ENCODE assay signal across 18 cellular contexts in genomic region chr10:91300011-91300575, GRCh38.
DNase-seq lines count a peak whose midpoint lies in the region; ATAC-seq and TF ChIP-seq lines count a peak whose summit lies in the region.
"Had no signal": no experiment of that assay in that cellular context is flagged by ENCODE, and none has a peak within 500 bp of the region (broad histone marks: within the 10 kb centered on the region; RNA-seq: fewer than 3 reads in every experiment).

No MANE protein-coding gene starts in this region.

- peak; percentile 21 for ATAC-seq in stimulated activated naive CD8-positive, alpha-beta T cell treated with anti-CD3 and anti-CD28 coated beads, Interleukin-15, Interleukin-2, amounts not matched to agents 100 U/mL and 50 U/mL, for 24 hours
- ATAC-seq in stimulated activated naive CD8-positive, alpha-beta T cell treated with anti-CD3 and anti-CD28 coated beads, Interleukin-15, amount 100 ng/mL, for 72 hours: no peak
- ATAC-seq in PC-3: peak; percentile 56
- ATAC-seq in CD8-positive, alpha-beta T cell: no peak
- ATAC-seq: HCT116 had no signal

- no peaks in the 10 kb centered on the region for H3K9me2 ChIP-seq in PC-3 (replicated peaks; ENCODE audit: low read length)

- CTCF ChIA-PET in PC-3 (lab: Charles Lee): interaction anchor here (3.0 kb wide), 1 partner anchor 70 kb away, joined by 26 read pairs; no protein-coding TSS in a partner anchor
- CTCF ChIA-PET in CD8-positive, alpha-beta T cell (lab: Charles Lee): interaction anchor here (1.0 to 8.3 kb wide), 9 partner anchors 8 to 608 kb away, joined by 3 to 112 read pairs (median 18); partner anchors contain the start of genes FGFBP3 and PPP1R3C

- H3K27ac Mint-ChIP-seq in stimulated activated naive CD8-positive, alpha-beta T cell treated with anti-CD3 and anti-CD28 coated beads, Interleukin-15, amount 100 ng/mL, for 72 hours: no peak overlapping the region
- no peak overlapping the region for H3K27ac Mint-ChIP-seq in CD8-positive, alpha-beta T cell
- H3K27ac Mint-ChIP-seq: CD4-positive, alpha-beta T cell; HFFc6 had no signal

- peaks cover 10% of the 10 kb centered on the region for H3K4me1 Mint-ChIP-seq in stimulated activated naive CD8-positive, alpha-beta T cell treated with anti-CD3 and anti-CD28 coated beads, Interleukin-15, amount 100 ng/mL, for 72 hours
- H3K4me1 Mint-ChIP-seq in CD8-positive, alpha-beta T cell (ENCODE audit: low read depth): peaks cover 10% of the 10 kb centered on the region

- H3K9me3 Mint-ChIP-seq in stimulated activated naive CD8-positive, alpha-beta T cell treated with anti-CD3 and anti-CD28 coated beads, Interleukin-15, amount 100 ng/mL, for 72 hours: no peaks in the 10 kb centered on the region
- no peaks in the 10 kb centered on the region for H3K9me3 Mint-ChIP-seq in CD8-positive, alpha-beta T cell
- H3K9me3 Mint-ChIP-seq: CD4-positive, alpha-beta T cell; HFFc6 had no signal

- H2BK12ac ChIP-seq in mesenchymal stem cell (ENCODE audit: low read length in 2 of 2): no peak overlapping the region

- H3K4me2 ChIP-seq in PC-3 (ENCODE audit: low read length) (0 out of 2 replicates have a peak overlapping the region, but pooled peaks have one; percentile 4), mesenchymal stem cell (ENCODE audit: low read length, poor library complexity, severe bottlenecking) (no peak overlapping the region)

- H3K4me1 ChIP-seq in PC-3 (ENCODE audit: insufficient read depth, low read length) (peaks cover 16% of the 10 kb centered on the region), mesenchymal stem cell (ENCODE audit: control insufficient read depth, insufficient read depth, low read depth, low read length) (peaks cover 1% of the 10 kb centered on the region)
- H3K4me1 ChIP-seq in CD8-positive, alpha-beta T cell (ENCODE audit: insufficient read depth, low read length): peaks cover 4% of the 10 kb centered on the region

- POLR2A ChIA-PET in PC-3 (lab: Charles Lee; ENCODE audit: unreplicated experiment): interaction anchor here (0.7 kb wide), 1 partner anchor 192 kb away, joined by 6 read pairs; no protein-coding TSS in a partner anchor
- POLR2A ChIA-PET in CD8-positive, alpha-beta T cell (lab: Charles Lee): no interaction called here

- no peaks in the 10 kb centered on the region for H3K27me3 Mint-ChIP-seq in stimulated activated naive CD8-positive, alpha-beta T cell treated with anti-CD3 and anti-CD28 coated beads, Interleukin-15, amount 100 ng/mL, for 72 hours
- peaks cover 9% of the 10 kb centered on the region for H3K27me3 Mint-ChIP-seq in CD8-positive, alpha-beta T cell (ENCODE audit: low read depth)

- H3F3A ChIP-seq in PC-3 (ENCODE audit: low read length, unreplicated experiment): no peaks in the 10 kb centered on the region

- no peak for DNase-seq in stimulated activated naive CD8-positive, alpha-beta T cell treated with anti-CD3 and anti-CD28 coated beads, Interleukin-15, Interleukin-2, amounts not matched to agents 100 U/mL and 50 U/mL, for 24 hours
- DNase-seq in stimulated activated naive CD8-positive, alpha-beta T cell treated with anti-CD3 and anti-CD28 coated beads, Interleukin-15, amount 100 ng/mL, for 72 hours: no peak
- peak; percentile 40 for DNase-seq in ELR (ENCODE audit: low read depth)
- peak; percentile 53 for DNase-seq in PC-3
- no peak for DNase-seq in RPMI8226
- DNase-seq in CD8-positive, alpha-beta T cell: no peak
- DNase-seq in mesenchymal stem cell: no peak
- DNase-seq: ACHN; AML-193; Calu3; CD4-positive, alpha-beta T cell; GDM1; GOT3; H7; HFFc6; KG1 had no signal

- no peaks in the 10 kb centered on the region for H4K20me1 ChIP-seq in PC-3 (ENCODE audit: low read length)

- H4K8ac ChIP-seq in mesenchymal stem cell (ENCODE audit: low read length): no peak overlapping the region

- no peak overlapping the region for H3K18ac ChIP-seq in mesenchymal stem cell (ENCODE audit: low read depth in 1 of 2, low read length in 2 of 2)

- no peak overlapping the region for H3K4ac ChIP-seq in mesenchymal stem cell (ENCODE audit: low read depth in 1 of 2, low read length in 2 of 2)

- H3K79me2 ChIP-seq in PC-3 (ENCODE audit: low read length): no peaks in the 10 kb centered on the region

- no peak overlapping the region for H3K23ac ChIP-seq in mesenchymal stem cell (ENCODE audit: low read length in 2 of 2)

- H3K4me3 ChIP-seq in PC-3 (ENCODE audit: low read length): no peak overlapping the region
- no peak overlapping the region for H3K4me3 ChIP-seq in CD8-positive, alpha-beta T cell (ENCODE audit: low read depth, low read length)
- H3K4me3 ChIP-seq in mesenchymal stem cell (ENCODE audit: insufficient read depth in 1 of 2, low read depth in 1 of 2, low read length in 2 of 2): no peak overlapping the region

- no peaks in the 10 kb centered on the region for H3K36me3 ChIP-seq in PC-3 (ENCODE audit: low read depth, low read length)
- no peaks in the 10 kb centered on the region for H3K36me3 ChIP-seq in CD8-positive, alpha-beta T cell (ENCODE audit: insufficient read depth, low read length)
- no peaks in the 10 kb centered on the region for H3K36me3 ChIP-seq in mesenchymal stem cell (ENCODE audit: control insufficient read depth in 1 of 2, insufficient read depth in 2 of 2, low read depth in 1 of 2, low read length in 2 of 2)

- H2BK120ac ChIP-seq in mesenchymal stem cell (ENCODE audit: low read depth, low read length): no peak overlapping the region

- BruUV-seq in PC-3 (replicated peaks; lab: Mats Ljungman, UMichigan): no TSS peak

- H2AFZ ChIP-seq in PC-3 (ENCODE audit: low read length) (no peak overlapping the region), mesenchymal stem cell (ENCODE audit: low read depth, low read length) (no peak overlapping the region)

- H3K27ac ChIP-seq in PC-3 (ENCODE audit: low read length) (peak overlapping the region; percentile 19), mesenchymal stem cell (ENCODE audit: low read length, poor library complexity, severe bottlenecking) (no peak overlapping the region)
- H3K27ac ChIP-seq in CD8-positive, alpha-beta T cell (ENCODE audit: low read depth, low read length): no peak overlapping the region
- H3K27ac ChIP-seq: C4-2B had no signal

- no peak overlapping the region for H2BK15ac ChIP-seq in mesenchymal stem cell (ENCODE audit: low read depth, poor library complexity, severe bottlenecking)

- H4K91ac ChIP-seq in mesenchymal stem cell (ENCODE audit: low read length): no peak overlapping the region

- H2BK5ac ChIP-seq in mesenchymal stem cell (ENCODE audit: low read depth, low read length, poor library complexity, severe bottlenecking): no peak overlapping the region

- H3K36me3 Mint-ChIP-seq in CD8-positive, alpha-beta T cell: no peaks in the 10 kb centered on the region

- no peak for TF ChIP-seq CTCF in PC-3 (conservative IDR thresholded peaks at IDR 0.05; ENCODE audit: low read depth, low read length)
- no peak for TF ChIP-seq CTCF in CD8-positive, alpha-beta T cell (IDR thresholded peaks at IDR 0.05)

- H3K9ac ChIP-seq in PC-3 (ENCODE audit: low read length): no peak overlapping the region
- no peak overlapping the region for H3K9ac ChIP-seq in mesenchymal stem cell (ENCODE audit: low read length)

- no peak overlapping the region for H2AK5ac ChIP-seq in mesenchymal stem cell (ENCODE audit: low read length, severe bottlenecking)

- intact Hi-C loops in PC-3 (cut with micrococcal nuclease): loop anchor here (1.0 kb wide), 1 partner anchor 41 kb away; no protein-coding TSS in a partner anchor
- intact Hi-C loops in CD8-positive, alpha-beta T cell (cut with DNase I, micrococcal nuclease): no loop called here

- H3K27me3 ChIP-seq in PC-3 (ENCODE audit: low read length) (no peaks in the 10 kb centered on the region), mesenchymal stem cell (ENCODE audit: control insufficient read depth in 1 of 2, insufficient read depth in 1 of 2, low read length in 2 of 2) (no peaks in the 10 kb centered on the region)
- H3K27me3 ChIP-seq in CD8-positive, alpha-beta T cell (ENCODE audit: insufficient read depth, low read length): no peaks in the 10 kb centered on the region

- no peak overlapping the region for H3K14ac ChIP-seq in mesenchymal stem cell (ENCODE audit: low read length in 2 of 2)

- 100% methylated on average over 1 of the region's 1 CpG for WGBS in mesenchymal stem cell

- H3K9me3 ChIP-seq in PC-3 (ENCODE audit: low read length) (no peaks in the 10 kb centered on the region), mesenchymal stem cell (ENCODE audit: control insufficient read depth, low read length) (no peaks in the 10 kb centered on the region)
- H3K9me3 ChIP-seq in CD8-positive, alpha-beta T cell (ENCODE audit: low read length): no peaks in the 10 kb centered on the region

- no peaks in the 10 kb centered on the region for H3K79me1 ChIP-seq in mesenchymal stem cell (replicated peaks; ENCODE audit: low read length, poor library complexity, severe bottlenecking)

- no peak overlapping the region for H3K4me3 Mint-ChIP-seq in stimulated activated naive CD8-positive, alpha-beta T cell treated with anti-CD3 and anti-CD28 coated beads, Interleukin-15, amount 100 ng/mL, for 72 hours
- H3K4me3 Mint-ChIP-seq in CD8-positive, alpha-beta T cell: no peak overlapping the region
- H3K4me3 Mint-ChIP-seq: CD4-positive, alpha-beta T cell; HFFc6 had no signal

Comparison
In these comparisons a context has a peak if more than half of its experiments do, and no peak if none do; other contexts are left out.
1. ATAC-seq: peak in stimulated activated naive CD8-positive, alpha-beta T cell treated with anti-CD3 and anti-CD28 coated beads, Interleukin-15, Interleukin-2, amounts not matched to agents 100 U/mL and 50 U/mL, for 24 hours (single experiment) and PC-3 (single experiment); none in stimulated activated naive CD8-positive, alpha-beta T cell treated with anti-CD3 and anti-CD28 coated beads, Interleukin-15, amount 100 ng/mL, for 72 hours (single experiment) and CD8-positive, alpha-beta T cell (single experiment).
2. DNase-seq: peak in ELR (single experiment) and PC-3 (single experiment); none in stimulated activated naive CD8-positive, alpha-beta T cell treated with anti-CD3 and anti-CD28 coated beads, Interleukin-15, Interleukin-2, amounts not matched to agents 100 U/mL and 50 U/mL, for 24 hours (single experiment), stimulated activated naive CD8-positive, alpha-beta T cell treated with anti-CD3 and anti-CD28 coated beads, Interleukin-15, amount 100 ng/mL, for 72 hours (0 of 2), RPMI8226 (single experiment), CD8-positive, alpha-beta T cell (0 of 7) and mesenchymal stem cell (single experiment).